ENCODE assay signal across 25 cellular contexts in genomic region chr13:68254151-68254550, GRCh38.
"Had no signal": no experiment of that assay in that cellular context is flagged by ENCODE, and none has a peak within 500 bp of the region (broad histone marks: within the 10 kb centered on the region; RNA-seq: fewer than 3 reads in every experiment).

No MANE protein-coding gene starts in this region.

- H3K79me2 ChIP-seq: hepatocyte had no signal

- H3K4me2 ChIP-seq: hepatocyte had no signal

- H3K4me3 ChIP-seq: adrenal gland, body of pancreas, colonic mucosa, gastroesophageal sphincter, hepatocyte, left ventricle myocardium inferior, lung, ovary, prostate gland, spleen, thoracic aorta, uterus had no signal

- H3K27me3 ChIP-seq: adrenal gland, body of pancreas, colonic mucosa, gastroesophageal sphincter, hepatocyte, ovary, spleen, uterus had no signal

- DNase-seq: activated naive CD4-positive, alpha-beta T cell treated with anti-CD3 and anti-CD28 coated beads for 36 hours; activated naive CD8-positive, alpha-beta T cell treated with anti-CD3 and anti-CD28 coated beads for 36 hours; activated T-cell treated with anti-CD3 and anti-CD28 coated beads for 4 hours; activated T-cell treated with anti-CD3 and anti-CD28 coated beads, Interleukin-2, amount 50 U/mL, for 72 hours; adrenal gland; aorta; body of pancreas; colonic mucosa; effector CD8-positive, alpha-beta T cell; islet precursor cell; left ventricle myocardium inferior; ovary; right cardiac atrium; spleen; stimulated activated CD4-positive, alpha-beta T cell treated with anti-CD3 and anti-CD28 coated beads, Interleukin-2, amount 100 ng/mL, for 48 hours; T-helper 2 cell; uterus had no signal

- H3K27ac ChIP-seq: adrenal gland, body of pancreas, colonic mucosa, epithelial cell of prostate, gastroesophageal sphincter, hepatocyte, left ventricle myocardium inferior, ovary, prostate gland, spleen, thoracic aorta, uterus had no signal

- H3K4me1 ChIP-seq: adrenal gland, body of pancreas, colonic mucosa, gastroesophageal sphincter, left ventricle myocardium inferior, prostate gland, spleen, uterus had no signal

- H3K36me3 ChIP-seq: adrenal gland, colonic mucosa, gastroesophageal sphincter, left ventricle myocardium inferior, ovary, prostate gland, spleen, thoracic aorta, uterus had no signal

- H3K9me3 ChIP-seq: adrenal gland, body of pancreas, colonic mucosa, gastroesophageal sphincter, left ventricle myocardium inferior, ovary, prostate gland, thoracic aorta, uterus had no signal

- H2AFZ ChIP-seq: hepatocyte had no signal

- FAIRE-seq: endometrium had no signal

- ATAC-seq: activated T-cell treated with anti-CD3 and anti-CD28 coated beads, Interleukin-2, amount 50 U/mL, for 72 hours; body of pancreas; gastroesophageal sphincter; right cardiac atrium; WTC11 had no signal
